Comparison of ENCODE assay signal across 1 cellular context in the genomic region with DNA sequence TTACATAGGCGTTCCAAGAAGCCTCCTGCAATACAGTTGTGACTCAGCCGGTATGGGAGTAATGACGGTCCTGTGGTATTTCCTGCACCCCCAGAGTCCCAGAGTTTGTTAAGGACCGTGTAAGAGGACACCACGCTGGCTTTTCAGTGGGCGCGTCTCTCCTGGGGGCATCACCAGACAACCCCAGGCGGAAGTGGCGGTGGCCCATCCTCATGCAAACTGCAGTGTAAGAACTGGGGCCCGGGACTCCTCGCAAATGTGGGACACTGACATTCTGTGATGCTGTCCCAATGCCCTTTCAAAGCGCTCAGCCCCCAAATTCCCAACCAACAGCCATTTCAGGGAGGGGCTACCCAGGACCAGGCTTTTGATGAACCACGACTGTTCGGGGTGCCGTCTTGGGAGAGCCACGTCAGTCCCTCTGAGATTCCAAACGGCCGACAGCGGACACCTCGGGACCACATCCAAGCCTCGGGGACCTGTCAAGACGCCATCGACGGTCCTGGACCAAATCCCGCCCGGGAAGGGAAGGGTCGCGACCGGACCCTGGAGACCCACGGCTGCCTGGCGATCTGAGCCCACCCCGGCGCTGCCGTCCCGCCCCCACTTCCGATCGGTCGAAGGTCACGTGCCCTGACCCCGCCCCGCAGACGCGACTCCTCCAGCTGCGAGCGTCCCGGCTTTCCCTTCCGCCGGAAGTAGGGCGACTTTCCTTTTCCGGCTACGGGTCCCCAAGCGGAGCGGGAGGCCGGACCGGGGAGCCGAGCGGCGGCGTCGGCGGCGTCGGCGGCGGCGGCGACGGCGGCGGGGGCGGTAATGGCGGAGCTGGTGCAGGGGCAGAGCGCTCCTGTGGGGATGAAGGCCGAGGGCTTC.
TF ChIP-seq lines count a peak whose summit lies in the region.

A gene with protein sequence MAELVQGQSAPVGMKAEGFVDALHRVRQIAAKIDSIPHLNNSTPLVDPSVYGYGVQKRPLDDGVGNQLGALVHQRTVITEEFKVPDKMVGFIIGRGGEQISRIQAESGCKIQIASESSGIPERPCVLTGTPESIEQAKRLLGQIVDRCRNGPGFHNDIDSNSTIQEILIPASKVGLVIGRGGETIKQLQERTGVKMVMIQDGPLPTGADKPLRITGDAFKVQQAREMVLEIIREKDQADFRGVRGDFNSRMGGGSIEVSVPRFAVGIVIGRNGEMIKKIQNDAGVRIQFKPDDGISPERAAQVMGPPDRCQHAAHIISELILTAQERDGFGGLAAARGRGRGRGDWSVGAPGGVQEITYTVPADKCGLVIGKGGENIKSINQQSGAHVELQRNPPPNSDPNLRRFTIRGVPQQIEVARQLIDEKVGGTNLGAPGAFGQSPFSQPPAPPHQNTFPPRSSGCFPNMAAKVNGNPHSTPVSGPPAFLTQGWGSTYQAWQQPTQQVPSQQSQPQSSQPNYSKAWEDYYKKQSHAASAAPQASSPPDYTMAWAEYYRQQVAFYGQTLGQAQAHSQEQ (plus strand): TSS at position 713 of the 873 bp plus-strand sequence. CDS start 104 bp downstream, at position 817.

TF ChIP-seq in HepG2, 621 proteins besides CTCF, POLR2A, EP300 and RAD21 (continued from another document and continues in another):
- TF ChIP-seq, protein P1, sequence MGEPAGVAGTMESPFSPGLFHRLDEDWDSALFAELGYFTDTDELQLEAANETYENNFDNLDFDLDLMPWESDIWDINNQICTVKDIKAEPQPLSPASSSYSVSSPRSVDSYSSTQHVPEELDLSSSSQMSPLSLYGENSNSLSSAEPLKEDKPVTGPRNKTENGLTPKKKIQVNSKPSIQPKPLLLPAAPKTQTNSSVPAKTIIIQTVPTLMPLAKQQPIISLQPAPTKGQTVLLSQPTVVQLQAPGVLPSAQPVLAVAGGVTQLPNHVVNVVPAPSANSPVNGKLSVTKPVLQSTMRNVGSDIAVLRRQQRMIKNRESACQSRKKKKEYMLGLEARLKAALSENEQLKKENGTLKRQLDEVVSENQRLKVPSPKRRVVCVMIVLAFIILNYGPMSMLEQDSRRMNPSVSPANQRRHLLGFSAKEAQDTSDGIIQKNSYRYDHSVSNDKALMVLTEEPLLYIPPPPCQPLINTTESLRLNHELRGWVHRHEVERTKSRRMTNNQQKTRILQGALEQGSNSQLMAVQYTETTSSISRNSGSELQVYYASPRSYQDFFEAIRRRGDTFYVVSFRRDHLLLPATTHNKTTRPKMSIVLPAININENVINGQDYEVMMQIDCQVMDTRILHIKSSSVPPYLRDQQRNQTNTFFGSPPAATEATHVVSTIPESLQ (CRISPR knock-in tag; conservative IDR thresholded peaks at IDR 0.05): no peak
- TF ChIP-seq, protein P2, sequence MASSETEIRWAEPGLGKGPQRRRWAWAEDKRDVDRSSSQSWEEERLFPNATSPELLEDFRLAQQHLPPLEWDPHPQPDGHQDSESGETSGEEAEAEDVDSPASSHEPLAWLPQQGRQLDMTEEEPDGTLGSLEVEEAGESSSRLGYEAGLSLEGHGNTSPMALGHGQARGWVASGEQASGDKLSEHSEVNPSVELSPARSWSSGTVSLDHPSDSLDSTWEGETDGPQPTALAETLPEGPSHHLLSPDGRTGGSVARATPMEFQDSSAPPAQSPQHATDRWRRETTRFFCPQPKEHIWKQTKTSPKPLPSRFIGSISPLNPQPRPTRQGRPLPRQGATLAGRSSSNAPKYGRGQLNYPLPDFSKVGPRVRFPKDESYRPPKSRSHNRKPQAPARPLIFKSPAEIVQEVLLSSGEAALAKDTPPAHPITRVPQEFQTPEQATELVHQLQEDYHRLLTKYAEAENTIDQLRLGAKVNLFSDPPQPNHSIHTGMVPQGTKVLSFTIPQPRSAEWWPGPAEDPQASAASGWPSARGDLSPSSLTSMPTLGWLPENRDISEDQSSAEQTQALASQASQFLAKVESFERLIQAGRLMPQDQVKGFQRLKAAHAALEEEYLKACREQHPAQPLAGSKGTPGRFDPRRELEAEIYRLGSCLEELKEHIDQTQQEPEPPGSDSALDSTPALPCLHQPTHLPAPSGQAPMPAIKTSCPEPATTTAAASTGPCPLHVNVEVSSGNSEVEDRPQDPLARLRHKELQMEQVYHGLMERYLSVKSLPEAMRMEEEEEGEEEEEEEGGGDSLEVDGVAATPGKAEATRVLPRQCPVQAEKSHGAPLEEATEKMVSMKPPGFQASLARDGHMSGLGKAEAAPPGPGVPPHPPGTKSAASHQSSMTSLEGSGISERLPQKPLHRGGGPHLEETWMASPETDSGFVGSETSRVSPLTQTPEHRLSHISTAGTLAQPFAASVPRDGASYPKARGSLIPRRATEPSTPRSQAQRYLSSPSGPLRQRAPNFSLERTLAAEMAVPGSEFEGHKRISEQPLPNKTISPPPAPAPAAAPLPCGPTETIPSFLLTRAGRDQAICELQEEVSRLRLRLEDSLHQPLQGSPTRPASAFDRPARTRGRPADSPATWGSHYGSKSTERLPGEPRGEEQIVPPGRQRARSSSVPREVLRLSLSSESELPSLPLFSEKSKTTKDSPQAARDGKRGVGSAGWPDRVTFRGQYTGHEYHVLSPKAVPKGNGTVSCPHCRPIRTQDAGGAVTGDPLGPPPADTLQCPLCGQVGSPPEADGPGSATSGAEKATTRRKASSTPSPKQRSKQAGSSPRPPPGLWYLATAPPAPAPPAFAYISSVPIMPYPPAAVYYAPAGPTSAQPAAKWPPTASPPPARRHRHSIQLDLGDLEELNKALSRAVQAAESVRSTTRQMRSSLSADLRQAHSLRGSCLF (CRISPR knock-in tag; IDR thresholded peaks at IDR 0.05; ENCODE audit: borderline replicate concordance): no peak
- TF ChIP-seq, protein P3, sequence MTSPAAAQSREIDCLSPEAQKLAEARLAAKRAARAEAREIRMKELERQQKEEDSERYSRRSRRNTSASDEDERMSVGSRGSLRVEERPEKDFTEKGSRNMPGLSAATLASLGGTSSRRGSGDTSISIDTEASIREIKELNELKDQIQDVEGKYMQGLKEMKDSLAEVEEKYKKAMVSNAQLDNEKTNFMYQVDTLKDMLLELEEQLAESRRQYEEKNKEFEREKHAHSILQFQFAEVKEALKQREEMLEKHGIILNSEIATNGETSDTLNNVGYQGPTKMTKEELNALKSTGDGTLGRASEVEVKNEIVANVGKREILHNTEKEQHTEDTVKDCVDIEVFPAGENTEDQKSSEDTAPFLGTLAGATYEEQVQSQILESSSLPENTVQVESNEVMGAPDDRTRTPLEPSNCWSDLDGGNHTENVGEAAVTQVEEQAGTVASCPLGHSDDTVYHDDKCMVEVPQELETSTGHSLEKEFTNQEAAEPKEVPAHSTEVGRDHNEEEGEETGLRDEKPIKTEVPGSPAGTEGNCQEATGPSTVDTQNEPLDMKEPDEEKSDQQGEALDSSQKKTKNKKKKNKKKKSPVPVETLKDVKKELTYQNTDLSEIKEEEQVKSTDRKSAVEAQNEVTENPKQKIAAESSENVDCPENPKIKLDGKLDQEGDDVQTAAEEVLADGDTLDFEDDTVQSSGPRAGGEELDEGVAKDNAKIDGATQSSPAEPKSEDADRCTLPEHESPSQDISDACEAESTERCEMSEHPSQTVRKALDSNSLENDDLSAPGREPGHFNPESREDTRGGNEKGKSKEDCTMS (CRISPR knock-in tag; conservative IDR thresholded peaks at IDR 0.05): no peak
- 0 out of 2 replicates have a peak, but pooled peaks have one; percentile 58 for TF ChIP-seq NCOA1 (CRISPR knock-in tag; IDR thresholded peaks at IDR 0.05)
- TF ChIP-seq, protein P4, sequence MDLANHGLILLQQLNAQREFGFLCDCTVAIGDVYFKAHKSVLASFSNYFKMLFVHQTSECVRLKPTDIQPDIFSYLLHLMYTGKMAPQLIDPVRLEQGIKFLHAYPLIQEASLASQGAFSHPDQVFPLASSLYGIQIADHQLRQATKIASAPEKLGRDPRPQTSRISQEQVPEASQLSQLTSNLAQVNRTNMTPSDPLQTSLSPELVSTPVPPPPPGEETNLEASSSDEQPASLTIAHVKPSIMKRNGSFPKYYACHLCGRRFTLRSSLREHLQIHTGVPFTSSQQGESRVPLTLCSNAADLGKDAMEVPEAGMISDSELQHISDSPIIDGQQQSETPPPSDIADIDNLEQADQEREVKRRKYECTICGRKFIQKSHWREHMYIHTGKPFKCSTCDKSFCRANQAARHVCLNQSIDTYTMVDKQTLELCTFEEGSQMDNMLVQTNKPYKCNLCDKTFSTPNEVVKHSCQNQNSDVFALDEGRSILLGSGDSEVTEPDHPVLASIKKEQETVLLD (CRISPR knock-in tag; IDR thresholded peaks at IDR 0.05; ENCODE audit: low read depth): peak; percentile 95
- TF ChIP-seq, protein P5, sequence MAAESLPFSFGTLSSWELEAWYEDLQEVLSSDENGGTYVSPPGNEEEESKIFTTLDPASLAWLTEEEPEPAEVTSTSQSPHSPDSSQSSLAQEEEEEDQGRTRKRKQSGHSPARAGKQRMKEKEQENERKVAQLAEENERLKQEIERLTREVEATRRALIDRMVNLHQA (CRISPR knock-in tag; IDR thresholded peaks at IDR 0.05): no peak
- TF ChIP-seq, protein P6, sequence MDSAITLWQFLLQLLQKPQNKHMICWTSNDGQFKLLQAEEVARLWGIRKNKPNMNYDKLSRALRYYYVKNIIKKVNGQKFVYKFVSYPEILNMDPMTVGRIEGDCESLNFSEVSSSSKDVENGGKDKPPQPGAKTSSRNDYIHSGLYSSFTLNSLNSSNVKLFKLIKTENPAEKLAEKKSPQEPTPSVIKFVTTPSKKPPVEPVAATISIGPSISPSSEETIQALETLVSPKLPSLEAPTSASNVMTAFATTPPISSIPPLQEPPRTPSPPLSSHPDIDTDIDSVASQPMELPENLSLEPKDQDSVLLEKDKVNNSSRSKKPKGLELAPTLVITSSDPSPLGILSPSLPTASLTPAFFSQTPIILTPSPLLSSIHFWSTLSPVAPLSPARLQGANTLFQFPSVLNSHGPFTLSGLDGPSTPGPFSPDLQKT (CRISPR knock-in tag; IDR thresholded peaks at IDR 0.05; ENCODE audit: borderline replicate concordance): no peak
- TF ChIP-seq SP140L (CRISPR knock-in tag; IDR thresholded peaks at IDR 0.05; ENCODE audit: borderline replicate concordance): no peak
- TF ChIP-seq, protein P7, sequence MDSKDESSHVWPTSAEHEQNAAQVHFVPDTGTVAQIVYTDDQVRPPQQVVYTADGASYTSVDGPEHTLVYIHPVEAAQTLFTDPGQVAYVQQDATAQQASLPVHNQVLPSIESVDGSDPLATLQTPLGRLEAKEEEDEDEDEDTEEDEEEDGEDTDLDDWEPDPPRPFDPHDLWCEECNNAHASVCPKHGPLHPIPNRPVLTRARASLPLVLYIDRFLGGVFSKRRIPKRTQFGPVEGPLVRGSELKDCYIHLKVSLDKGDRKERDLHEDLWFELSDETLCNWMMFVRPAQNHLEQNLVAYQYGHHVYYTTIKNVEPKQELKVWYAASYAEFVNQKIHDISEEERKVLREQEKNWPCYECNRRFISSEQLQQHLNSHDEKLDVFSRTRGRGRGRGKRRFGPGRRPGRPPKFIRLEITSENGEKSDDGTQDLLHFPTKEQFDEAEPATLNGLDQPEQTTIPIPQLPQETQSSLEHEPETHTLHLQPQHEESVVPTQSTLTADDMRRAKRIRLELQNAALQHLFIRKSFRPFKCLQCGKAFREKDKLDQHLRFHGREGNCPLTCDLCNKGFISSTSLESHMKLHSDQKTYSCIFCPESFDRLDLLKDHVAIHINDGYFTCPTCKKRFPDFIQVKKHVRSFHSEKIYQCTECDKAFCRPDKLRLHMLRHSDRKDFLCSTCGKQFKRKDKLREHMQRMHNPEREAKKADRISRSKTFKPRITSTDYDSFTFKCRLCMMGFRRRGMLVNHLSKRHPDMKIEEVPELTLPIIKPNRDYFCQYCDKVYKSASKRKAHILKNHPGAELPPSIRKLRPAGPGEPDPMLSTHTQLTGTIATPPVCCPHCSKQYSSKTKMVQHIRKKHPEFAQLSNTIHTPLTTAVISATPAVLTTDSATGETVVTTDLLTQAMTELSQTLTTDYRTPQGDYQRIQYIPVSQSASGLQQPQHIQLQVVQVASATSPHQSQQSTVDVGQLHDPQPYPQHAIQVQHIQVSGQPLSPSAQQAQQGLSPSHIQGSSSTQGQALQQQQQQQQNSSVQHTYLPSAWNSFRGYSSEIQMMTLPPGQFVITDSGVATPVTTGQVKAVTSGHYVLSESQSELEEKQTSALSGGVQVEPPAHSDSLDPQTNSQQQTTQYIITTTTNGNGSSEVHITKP (CRISPR knock-in tag; IDR thresholded peaks at IDR 0.05; ENCODE audit: low read depth): peak; percentile 65
- TF ChIP-seq, protein P8, sequence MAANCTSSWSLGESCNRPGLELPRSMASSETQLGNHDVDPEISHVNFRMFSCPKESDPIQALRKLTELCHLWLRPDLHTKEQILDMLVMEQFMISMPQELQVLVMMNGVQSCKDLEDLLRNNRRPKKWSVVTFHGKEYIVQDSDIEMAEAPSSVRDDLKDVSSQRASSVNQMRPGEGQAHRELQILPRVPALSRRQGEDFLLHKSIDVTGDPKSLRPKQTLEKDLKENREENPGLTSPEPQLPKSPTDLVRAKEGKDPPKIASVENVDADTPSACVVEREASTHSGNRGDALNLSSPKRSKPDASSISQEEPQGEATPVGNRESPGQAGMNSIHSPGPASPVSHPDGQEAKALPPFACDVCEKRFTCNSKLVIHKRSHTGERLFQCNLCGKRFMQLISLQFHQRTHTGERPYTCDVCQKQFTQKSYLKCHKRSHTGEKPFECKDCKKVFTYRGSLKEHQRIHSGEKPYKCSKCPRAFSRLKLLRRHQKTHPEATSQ (CRISPR knock-in tag; IDR thresholded peaks at IDR 0.05; ENCODE audit: borderline replicate concordance): no peak
- TF ChIP-seq SMAD9 (CRISPR knock-in tag; IDR thresholded peaks at IDR 0.05): no peak
- TF ChIP-seq KDM3A (CRISPR knock-in tag; IDR thresholded peaks at IDR 0.05; ENCODE audit: low read depth): no peak
- TF ChIP-seq, protein P9, sequence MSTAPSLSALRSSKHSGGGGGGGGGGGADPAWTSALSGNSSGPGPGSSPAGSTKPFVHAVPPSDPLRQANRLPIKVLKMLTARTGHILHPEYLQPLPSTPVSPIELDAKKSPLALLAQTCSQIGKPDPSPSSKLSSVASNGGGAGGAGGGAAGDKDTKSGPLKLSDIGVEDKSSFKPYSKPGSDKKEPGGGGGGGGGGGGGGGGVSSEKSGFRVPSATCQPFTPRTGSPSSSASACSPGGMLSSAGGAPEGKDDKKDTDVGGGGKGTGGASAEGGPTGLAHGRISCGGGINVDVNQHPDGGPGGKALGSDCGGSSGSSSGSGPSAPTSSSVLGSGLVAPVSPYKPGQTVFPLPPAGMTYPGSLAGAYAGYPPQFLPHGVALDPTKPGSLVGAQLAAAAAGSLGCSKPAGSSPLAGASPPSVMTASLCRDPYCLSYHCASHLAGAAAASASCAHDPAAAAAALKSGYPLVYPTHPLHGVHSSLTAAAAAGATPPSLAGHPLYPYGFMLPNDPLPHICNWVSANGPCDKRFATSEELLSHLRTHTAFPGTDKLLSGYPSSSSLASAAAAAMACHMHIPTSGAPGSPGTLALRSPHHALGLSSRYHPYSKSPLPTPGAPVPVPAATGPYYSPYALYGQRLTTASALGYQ (CRISPR knock-in tag; IDR thresholded peaks at IDR 0.05): no peak
- TF ChIP-seq STAG1 (CRISPR knock-in tag; IDR thresholded peaks at IDR 0.05): 0 out of 2 replicates have a peak, but pooled peaks have one; percentile 3
- TF ChIP-seq ZMYM3 (CRISPR knock-in tag; IDR thresholded peaks at IDR 0.05): no peak
- TF ChIP-seq ZBTB7B (CRISPR knock-in tag; IDR thresholded peaks at IDR 0.05): peak; percentile 93
- TF ChIP-seq ZNF136 (CRISPR knock-in tag; IDR thresholded peaks at IDR 0.05; ENCODE audit: low read depth): no peak
- peak; percentile 28; the same call in 1 of the 2 replicates for TF ChIP-seq PAX8 (CRISPR knock-in tag; IDR thresholded peaks at IDR 0.05; ENCODE audit: borderline replicate concordance)
- TF ChIP-seq FLYWCH1 (CRISPR knock-in tag; IDR thresholded peaks at IDR 0.05): no peak
- no peak for TF ChIP-seq HNRNPL (IDR thresholded peaks at IDR 0.05; ENCODE audit: low read depth, low read length)
- TF ChIP-seq ZNF678 (CRISPR knock-in tag; IDR thresholded peaks at IDR 0.05): no peak
- peak; percentile 96 for TF ChIP-seq PAWR (CRISPR knock-in tag; IDR thresholded peaks at IDR 0.05; ENCODE audit: borderline replicate concordance)
- TF ChIP-seq, protein P10, sequence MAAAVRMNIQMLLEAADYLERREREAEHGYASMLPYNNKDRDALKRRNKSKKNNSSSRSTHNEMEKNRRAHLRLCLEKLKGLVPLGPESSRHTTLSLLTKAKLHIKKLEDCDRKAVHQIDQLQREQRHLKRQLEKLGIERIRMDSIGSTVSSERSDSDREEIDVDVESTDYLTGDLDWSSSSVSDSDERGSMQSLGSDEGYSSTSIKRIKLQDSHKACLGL (CRISPR knock-in tag; IDR thresholded peaks at IDR 0.05): peak; percentile 70; the same call in 1 of the 2 replicates
- no peak; the same call in 1 of the 2 replicates for TF ChIP-seq ZNF747 (CRISPR knock-in tag; IDR thresholded peaks at IDR 0.05; ENCODE audit: borderline replicate concordance)
